22 cellular contexts compared by ENCODE assay signal in the genomic region with DNA sequence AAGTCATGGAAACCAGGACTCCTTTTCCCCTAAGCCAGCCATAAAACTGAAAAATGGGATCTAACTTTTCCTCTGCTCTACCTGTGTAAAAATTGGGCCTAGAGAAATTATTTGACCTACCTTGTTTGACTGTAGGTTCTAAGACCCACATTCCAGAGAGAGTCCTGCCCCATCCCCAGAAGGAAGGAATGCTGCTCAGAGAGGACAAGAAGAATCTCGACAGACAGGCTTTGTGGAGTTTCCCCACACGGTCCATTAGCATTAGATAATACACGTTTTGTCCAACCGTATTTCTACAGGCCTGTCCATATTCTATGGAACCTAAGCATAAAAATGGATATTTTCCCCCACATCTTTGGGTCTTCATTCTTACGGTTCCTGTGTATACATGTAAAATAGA.
"Had no signal": no experiment of that assay in that cellular context is flagged by ENCODE, and none has a peak within 500 bp of the region (broad histone marks: within the 10 kb centered on the region; RNA-seq: fewer than 3 reads in every experiment).

No MANE protein-coding gene starts in this region.

- H3K36me3 ChIP-seq: colonic mucosa, left lung, prostate gland, right atrium auricular region, stomach, thyroid gland, upper lobe of left lung had no signal

- H3K9me3 Mint-ChIP-seq: dendritic cell treated with granulocyte-macrophage colony-stimulating factor and Interleukin-4, amounts not matched to agents 40 ng/mL and 50 ng/mL, for 4 days; nephron; stimulated activated effector memory CD8-positive, alpha-beta T cell treated with anti-CD3 and anti-CD28 coated beads, Interleukin-12 subunit alpha, Interleukin-12 subunit beta, amount 100 ng/mL, for 72 hours had no signal

- H3K4me3 Mint-ChIP-seq: dendritic cell treated with granulocyte-macrophage colony-stimulating factor and Interleukin-4, amounts not matched to agents 40 ng/mL and 50 ng/mL, for 4 days; endodermal cell; naive thymus-derived CD4-positive, alpha-beta T cell; nephron; stimulated activated effector memory CD8-positive, alpha-beta T cell treated with anti-CD3 and anti-CD28 coated beads, Interleukin-12 subunit alpha, Interleukin-12 subunit beta, amount 100 ng/mL, for 72 hours had no signal

- H3K27me3 Mint-ChIP-seq: dendritic cell treated with granulocyte-macrophage colony-stimulating factor and Interleukin-4, amounts not matched to agents 40 ng/mL and 50 ng/mL, for 4 days had no signal

- DNase-seq: colonic mucosa; effector CD8-positive, alpha-beta T cell; endodermal cell; erythroblast; kidney; left lung; mesenchymal stem cell; midbrain; naive thymus-derived CD4-positive, alpha-beta T cell; nucleus accumbens; stimulated activated CD4-positive, alpha-beta T cell treated with anti-CD3 and anti-CD28 coated beads, Interleukin-2, amount 100 ng/mL, for 24 hours; stimulated activated CD4-positive, alpha-beta T cell treated with anti-CD3 and anti-CD28 coated beads, Interleukin-4, amount 100 ng/mL, for 24 hours; stimulated activated naive CD4-positive, alpha-beta T cell treated with Interleukin-2 at 50 U/mL for 16 hours; stomach; thyroid gland; upper lobe of left lung had no signal

- H3K4me1 ChIP-seq: colonic mucosa, left lung, prostate gland, stomach, thyroid gland, upper lobe of left lung had no signal

- ATAC-seq: left lung; naive thymus-derived CD4-positive, alpha-beta T cell; sciatic nerve; stimulated activated effector memory CD8-positive, alpha-beta T cell treated with anti-CD3 and anti-CD28 coated beads, Interleukin-12 subunit alpha, Interleukin-12 subunit beta, amount 100 ng/mL, for 72 hours had no signal

- H3K4me1 Mint-ChIP-seq: endodermal cell; naive thymus-derived CD4-positive, alpha-beta T cell; nephron; stimulated activated effector memory CD8-positive, alpha-beta T cell treated with anti-CD3 and anti-CD28 coated beads, Interleukin-12 subunit alpha, Interleukin-12 subunit beta, amount 100 ng/mL, for 72 hours had no signal

- H3K27me3 ChIP-seq: colonic mucosa, left lung, right atrium auricular region, stomach, thyroid gland, upper lobe of left lung had no signal

- H3K36me3 Mint-ChIP-seq: stimulated activated effector memory CD8-positive, alpha-beta T cell treated with anti-CD3 and anti-CD28 coated beads, Interleukin-12 subunit alpha, Interleukin-12 subunit beta, amount 100 ng/mL, for 72 hours had no signal

- H3K4me3 ChIP-seq: colonic mucosa, left lung, prostate gland, right atrium auricular region, stomach, thyroid gland, upper lobe of left lung had no signal

- H3K27ac Mint-ChIP-seq: dendritic cell treated with granulocyte-macrophage colony-stimulating factor and Interleukin-4, amounts not matched to agents 40 ng/mL and 50 ng/mL, for 4 days; endodermal cell; naive thymus-derived CD4-positive, alpha-beta T cell; nephron; stimulated activated effector memory CD8-positive, alpha-beta T cell treated with anti-CD3 and anti-CD28 coated beads, Interleukin-12 subunit alpha, Interleukin-12 subunit beta, amount 100 ng/mL, for 72 hours had no signal

- H3K27ac ChIP-seq: colonic mucosa, left lung, prostate gland, right atrium auricular region, stomach, thyroid gland, upper lobe of left lung had no signal

- H3K9me3 ChIP-seq: colonic mucosa, left lung, prostate gland, right atrium auricular region, stomach, thyroid gland, upper lobe of left lung had no signal
